Comparison of ENCODE assay signal across 30 cellular contexts in the genomic region with DNA sequence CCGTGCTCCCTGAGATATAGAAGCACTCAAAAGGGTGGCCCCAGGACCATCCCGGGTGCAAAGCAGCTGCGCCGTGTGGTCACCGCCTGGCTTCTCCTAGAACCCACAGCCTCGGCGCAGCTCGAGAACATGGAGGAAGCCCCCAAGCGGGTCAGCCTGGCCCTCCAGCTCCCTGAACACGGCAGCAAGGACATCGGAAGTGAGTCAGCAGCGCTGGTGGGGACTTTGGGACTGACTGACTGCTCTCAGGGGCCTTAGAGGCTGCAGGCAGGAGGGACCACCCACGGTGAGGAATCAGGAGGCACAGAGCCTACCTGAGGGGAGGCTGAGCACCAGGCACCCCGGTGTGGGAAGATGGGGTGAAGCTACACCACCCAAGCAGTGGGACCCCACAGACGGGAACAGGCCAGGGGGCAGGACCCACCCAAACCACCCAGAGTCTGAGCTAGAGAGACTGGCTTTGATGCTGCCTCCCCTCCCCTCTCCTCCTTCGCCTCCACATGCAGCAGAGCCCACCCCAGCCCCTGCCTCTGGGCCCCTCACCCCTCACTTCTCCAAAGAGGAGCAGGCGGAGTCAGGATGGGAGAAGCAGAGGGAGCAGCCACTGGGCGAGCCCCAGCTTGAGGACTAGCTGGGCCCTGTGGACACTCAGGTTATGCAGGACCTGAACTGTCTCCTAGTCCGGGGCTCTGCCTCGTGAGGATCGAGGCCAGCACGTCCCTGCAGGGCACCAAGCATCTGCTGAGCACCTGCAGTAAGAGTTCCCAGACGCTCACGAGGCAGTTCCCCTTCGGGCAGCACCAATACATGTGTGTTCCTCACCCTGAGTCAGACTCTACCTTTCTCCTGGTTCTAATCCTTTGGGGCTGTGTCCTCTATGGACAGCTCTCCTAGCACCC. TPM values are rescaled to one million over a fixed set of nuclear protein-coding genes. Genes with fewer than 3 reads are reported as not detected.
DNase-seq lines count a peak whose midpoint lies in the region; ATAC-seq, FAIRE-seq and TF ChIP-seq lines count a peak whose summit lies in the region.
"Had no signal": no experiment of that assay in that cellular context is flagged by ENCODE, and none has a peak within 500 bp of the region (broad histone marks: within the 10 kb centered on the region; RNA-seq: fewer than 3 reads in every experiment).

No MANE protein-coding gene starts in this region.

- TF ChIP-seq EP300 in HepG2 (IDR thresholded peaks at IDR 0.05; ENCODE audit: low read depth in 2 of 2, low read length in 2 of 2) (no peak), HepG2 (CRISPR knock-in tag; IDR thresholded peaks at IDR 0.05; ENCODE audit: borderline replicate concordance) (no peak)

- H3K36me3 Mint-ChIP-seq in central memory CD8-positive, alpha-beta T cell (ENCODE audit: insufficient read depth) = peaks cover 11% of the 10 kb centered on the region
- H3K36me3 Mint-ChIP-seq in naive thymus-derived CD4-positive, alpha-beta T cell = peaks cover 0 to 12% (median 3%) of the 10 kb centered on the region in 5 donors

- H4K91ac ChIP-seq in neuronal stem cell (ENCODE audit: low read depth, low read length, poor library complexity) = no peak overlapping the region

- no peak for TF ChIP-seq RAD21 in HepG2 (CRISPR knock-in tag; IDR thresholded peaks at IDR 0.05)

- H2AK5ac ChIP-seq in neuronal stem cell (ENCODE audit: low read depth, low read length) = peak overlapping the region; percentile 28

- H3K4ac ChIP-seq in neuronal stem cell (ENCODE audit: low read length) = no peak overlapping the region

- no peak overlapping the region for H2BK120ac ChIP-seq in neuronal stem cell (ENCODE audit: low read depth, low read length)

- no peak for TF ChIP-seq POLR2A in HepG2 (IDR thresholded peaks at IDR 0.05; ENCODE audit: insufficient read depth in 1 of 2, low read depth in 2 of 2, low read length in 2 of 2)
- TF ChIP-seq POLR2A in right lobe of liver (IDR thresholded peaks at IDR 0.05) = no peak
- TF ChIP-seq POLR2A in vagina (IDR thresholded peaks at IDR 0.05) = no peak

- DNase-seq in HepG2 (ENCODE audit: low spot score) (no peak), right lobe of liver (no peak), neuronal stem cell (ENCODE audit: low spot score) (no peak), vagina (ENCODE audit: extremely low spot score in 2 of 2) (peak; percentile 76 to 95), GM10266 (ENCODE audit: extremely low spot score) (no peak)
- no peak for DNase-seq in central memory CD8-positive, alpha-beta T cell (ENCODE audit: low spot score in 2 of 2)
- no peak for DNase-seq in naive thymus-derived CD4-positive, alpha-beta T cell
- DNase-seq: ACHN; activated gamma-delta T cell treated with Interleukin-2 at 50 U/mL for 16 hours; activated T-cell treated with anti-CD3 and anti-CD28 coated beads, Interleukin-2, amount 50 U/mL, for 4 hours; CD4-positive, alpha-beta memory T cell; central memory CD4-positive, alpha-beta T cell; dermis blood vessel endothelial cell; esophagus squamous epithelium; foreskin melanocyte; heart right ventricle; kidney glomerular epithelial cell; midbrain; naive B cell; NCI-H1417 treated with DMSO at 0.1 percent for 48 hours; NCI-H345; occipital lobe; SHP77; stimulated activated naive CD4-positive, alpha-beta T cell treated with Interleukin-2 at 50 U/mL for 16 hours had no signal

- H2BK5ac ChIP-seq in neuronal stem cell (ENCODE audit: low read length) = peak overlapping the region; percentile 90

- no peak overlapping the region for H3K4me3 Mint-ChIP-seq in central memory CD8-positive, alpha-beta T cell
- no peak overlapping the region for H3K4me3 Mint-ChIP-seq in naive thymus-derived CD4-positive, alpha-beta T cell
- H3K4me3 Mint-ChIP-seq: activated T-cell treated with anti-CD3 and anti-CD28 coated beads, Interleukin-2, amount 50 U/mL, for 4 hours; B cell; CD4-positive, alpha-beta memory T cell; naive B cell had no signal

- H3K4me2 ChIP-seq in HepG2 (ENCODE audit: low read depth, low read length) = no peak overlapping the region
- no peak overlapping the region for H3K4me2 ChIP-seq in neuronal stem cell (ENCODE audit: insufficient read depth, low read length, poor library complexity, severe bottlenecking)

- intact Hi-C loops in HepG2 (cut with micrococcal nuclease; ENCODE audit: unreplicated experiment) = no loop called here
- intact Hi-C loops in right lobe of liver (cut with DNase I) = no loop called here
- intact Hi-C loops in vagina (cut with DNase I) = no loop called here
- intact Hi-C loops in naive thymus-derived CD4-positive, alpha-beta T cell (cut with micrococcal nuclease) = loop anchor here in 1 of 2 donors (10.0 kb wide), 1 partner anchor 59 kb away; no protein-coding TSS in a partner anchor

- H3K9ac ChIP-seq in HepG2 (ENCODE audit: insufficient read depth, low read depth, low read length) (no peak overlapping the region), neuronal stem cell (ENCODE audit: low read depth, low read length, poor library complexity) (no peak overlapping the region)

- whole genome bisulfite sequencing in HepG2 (ENCODE audit: low lambda C conversion rate) = 60% methylated on average over 11 of the region's 25 CpGs
- WGBS in right lobe of liver (ENCODE audit: insufficient coverage, low coverage, low lambda C conversion rate, missing lambda C conversion rate) = 80% methylated on average over 1 of the region's 25 CpGs
- WGBS in neuronal stem cell (ENCODE audit: extremely low coverage in 2 of 2, insufficient read length in 2 of 2, insufficient replicate concordance in 1 of 2), 2 donors = no CpG with 5 or more reads among the region's 25 CpGs

- peaks cover 7% of the 10 kb centered on the region for H3K4me1 Mint-ChIP-seq in central memory CD8-positive, alpha-beta T cell
- peaks cover 0 to 17% (median 11%) of the 10 kb centered on the region in 7 donors for H3K4me1 Mint-ChIP-seq in naive thymus-derived CD4-positive, alpha-beta T cell

- ATAC-seq in HepG2 = peak; percentile 15
- ATAC-seq in right lobe of liver = no peak
- ATAC-seq in central memory CD8-positive, alpha-beta T cell (replicated peaks; ENCODE audit: extremely low read depth, poor library complexity, severe bottlenecking) = no peak
- ATAC-seq in GM21390 (IDR thresholded peaks at IDR 0.05; ENCODE audit: unreplicated experiment) = no peak
- ATAC-seq in naive thymus-derived CD4-positive, alpha-beta T cell = no peak
- ATAC-seq: activated T-cell treated with anti-CD3 and anti-CD28 coated beads, Interleukin-2, amount 50 U/mL, for 4 hours; heart right ventricle; Panc1 had no signal

- H3K36me3 ChIP-seq in HepG2 (replicated peaks in 1 of 2; ENCODE audit: control insufficient read depth in 1 of 2, insufficient read depth in 2 of 2, low read length in 2 of 2) (peaks cover 1 to 4% of the 10 kb centered on the region in 2 experiments; a peak in 1 of 5 replicates), right lobe of liver (peaks cover 0 to 57% (median 4%) of the 10 kb centered on the region in 4 donors), neuronal stem cell (replicated peaks in 1 of 2; ENCODE audit: control insufficient read depth in 2 of 2, insufficient read depth in 2 of 2, low read length in 2 of 2) (no peaks in the 10 kb centered on the region), vagina (peaks cover 0 to 53% of the 10 kb centered on the region in 2 donors)
- peaks cover 0 to 23% (median 4%) of the 10 kb centered on the region in 3 experiments for H3K36me3 ChIP-seq in naive thymus-derived CD4-positive, alpha-beta T cell (ENCODE audit: control insufficient read depth in 2 of 3, insufficient read depth in 3 of 3, low read length in 3 of 3)

- no peaks in the 10 kb centered on the region for H3K79me2 ChIP-seq in HepG2 (ENCODE audit: insufficient read depth, low read length)

- in situ Hi-C loops in HepG2 (cut with HindIII; ENCODE audit: extremely low pct_ligation_motif_present, low pct_unique_long_range_greater_than_20kb) = no loop called here

- H3K18ac ChIP-seq in neuronal stem cell (ENCODE audit: low read length) = peak overlapping the region; percentile 85

- H3K23ac ChIP-seq in neuronal stem cell (ENCODE audit: low read depth, low read length, poor library complexity) = peak overlapping the region; percentile 85

- H3K4me3 ChIP-seq in HepG2 (replicated peaks in 1 of 3; ENCODE audit: insufficient read depth in 1 of 3, low read depth in 2 of 3, low read length in 3 of 3) (no peak overlapping the region), right lobe of liver (no peak overlapping the region), neuronal stem cell (ENCODE audit: low read length in 2 of 2) (no peak overlapping the region), vagina (no peak overlapping the region)
- H3K4me3 ChIP-seq in naive thymus-derived CD4-positive, alpha-beta T cell (ENCODE audit: low read length) = no peak overlapping the region
- H3K4me3 ChIP-seq: esophagus squamous epithelium, heart right ventricle had no signal

- no peak overlapping the region for H2AFZ ChIP-seq in HepG2 (ENCODE audit: low read length)
- no peak overlapping the region for H2AFZ ChIP-seq in neuronal stem cell (ENCODE audit: low read length)

- no peak overlapping the region for H4K8ac ChIP-seq in neuronal stem cell (ENCODE audit: low read depth, low read length)

- no peaks in the 10 kb centered on the region for H3K9me3 ChIP-seq in HepG2 (ENCODE audit: low read length)
- no peaks in the 10 kb centered on the region for H3K9me3 ChIP-seq in right lobe of liver
- H3K9me3 ChIP-seq in neuronal stem cell (replicated peaks in 1 of 2; ENCODE audit: control insufficient read depth in 2 of 2, insufficient read depth in 1 of 2, low read depth in 1 of 2, low read length in 2 of 2) = no peaks in the 10 kb centered on the region
- no peaks in the 10 kb centered on the region for H3K9me3 ChIP-seq in vagina
- H3K9me3 ChIP-seq in naive thymus-derived CD4-positive, alpha-beta T cell (ENCODE audit: control insufficient read depth in 2 of 3, low read length in 3 of 3) = no peaks in the 10 kb centered on the region
- H3K9me3 ChIP-seq: esophagus squamous epithelium, heart right ventricle had no signal

- CTCF ChIA-PET in HepG2 (lab: Yijun Ruan, JAX; ENCODE audit: low intra/inter-chr PET ratio, low total read pairs) = no interaction called here
- CTCF ChIA-PET in naive thymus-derived CD4-positive, alpha-beta T cell (lab: Charles Lee) = no interaction called here

- H2BK15ac ChIP-seq in neuronal stem cell (ENCODE audit: low read length) = no peak overlapping the region

- no peaks in the 10 kb centered on the region for H3K27me3 Mint-ChIP-seq in central memory CD8-positive, alpha-beta T cell
- H3K27me3 Mint-ChIP-seq in naive thymus-derived CD4-positive, alpha-beta T cell = no peaks in the 10 kb centered on the region
- H3K27me3 Mint-ChIP-seq: B cell; CD4-positive, alpha-beta memory T cell; naive B cell had no signal

- H3K9me3 Mint-ChIP-seq in central memory CD8-positive, alpha-beta T cell = no peaks in the 10 kb centered on the region
- no peaks in the 10 kb centered on the region for H3K9me3 Mint-ChIP-seq in naive thymus-derived CD4-positive, alpha-beta T cell
- H3K9me3 Mint-ChIP-seq: activated T-cell treated with anti-CD3 and anti-CD28 coated beads, Interleukin-2, amount 50 U/mL, for 4 hours; naive B cell had no signal

- H3K27ac Mint-ChIP-seq in central memory CD8-positive, alpha-beta T cell (ENCODE audit: low read depth) = peak overlapping the region; percentile 74
- H3K27ac Mint-ChIP-seq in naive thymus-derived CD4-positive, alpha-beta T cell = peak overlapping the region in 1 of 9 donors; percentile 55

- no peak for TF ChIP-seq CTCF in HepG2 (CRISPR knock-in tag; IDR thresholded peaks at IDR 0.05)
- no peak for TF ChIP-seq CTCF in right lobe of liver (IDR thresholded peaks at IDR 0.05)
- TF ChIP-seq CTCF in vagina (IDR thresholded peaks at IDR 0.05) = no peak
- no peak for TF ChIP-seq CTCF in GM10266 (IDR thresholded peaks at IDR 0.05; ENCODE audit: control insufficient read depth, insufficient read depth, low read depth, missing control alignments)

- BruUV-seq in HepG2 (replicated peaks; lab: Mats Ljungman, UMichigan) = no TSS peak

- no peaks in the 10 kb centered on the region; the same call in 1 of the 2 replicates for H4K20me1 ChIP-seq in HepG2 (ENCODE audit: insufficient read depth, low read length)

- H3K4me1 ChIP-seq in HepG2 (ENCODE audit: insufficient read depth, low read length) = peaks cover 23% of the 10 kb centered on the region; the same call in 1 of the 2 replicates
- no peaks in the 10 kb centered on the region for H3K4me1 ChIP-seq in right lobe of liver
- H3K4me1 ChIP-seq in neuronal stem cell (ENCODE audit: control insufficient read depth in 2 of 2, insufficient read depth in 1 of 2, low read depth in 1 of 2, low read length in 2 of 2) = peaks cover 6% of the 10 kb centered on the region in 2 donors
- H3K4me1 ChIP-seq in vagina = no peaks in the 10 kb centered on the region
- no peaks in the 10 kb centered on the region for H3K4me1 ChIP-seq in naive thymus-derived CD4-positive, alpha-beta T cell (ENCODE audit: control insufficient read depth in 2 of 2, insufficient read depth in 2 of 2, low read length in 2 of 2)
- H3K4me1 ChIP-seq: esophagus squamous epithelium, heart right ventricle had no signal

- peaks cover 3% of the 10 kb centered on the region for H3K79me1 ChIP-seq in neuronal stem cell (ENCODE audit: low read depth, low read length)

- H3K27me3 ChIP-seq in HepG2 (ENCODE audit: control insufficient read depth in 1 of 2, insufficient read depth in 2 of 2, low read length in 2 of 2) (peaks cover 15 to 26% of the 10 kb centered on the region in 2 experiments), right lobe of liver (no peaks in the 10 kb centered on the region), neuronal stem cell (ENCODE audit: control insufficient read depth in 3 of 3, insufficient read depth in 3 of 3, low read depth in 1 of 3, low read length in 3 of 3) (peaks cover 0 to 15% (median 2%) of the 10 kb centered on the region in 3 experiments), vagina (no peaks in the 10 kb centered on the region)
- no peaks in the 10 kb centered on the region for H3K27me3 ChIP-seq in naive thymus-derived CD4-positive, alpha-beta T cell (ENCODE audit: control insufficient read depth in 2 of 2, insufficient read depth in 2 of 2, low read length in 2 of 2)
- H3K27me3 ChIP-seq: esophagus squamous epithelium, heart right ventricle had no signal

- POLR2A ChIA-PET in HepG2 (lab: Yijun Ruan, JAX) = interaction anchor here (1.4 kb wide), 1 partner anchor 76 kb away, joined by 4 read pairs; the partner anchor contains the start of gene PASK
- POLR2A ChIA-PET in naive thymus-derived CD4-positive, alpha-beta T cell (lab: Charles Lee) = interaction anchor here (1.3 to 1.7 kb wide), 2 partner anchors 13 to 16 kb away, joined by 3 to 5 read pairs; no protein-coding TSS in a partner anchor

- H3K27ac ChIP-seq in HepG2 (ENCODE audit: extremely low read length, insufficient read depth, low read length) (no peak overlapping the region), right lobe of liver (no peak overlapping the region), neuronal stem cell (replicated peaks; ENCODE audit: low read length) (no peak overlapping the region), vagina (no peak overlapping the region)
- no peak overlapping the region for H3K27ac ChIP-seq in naive thymus-derived CD4-positive, alpha-beta T cell (ENCODE audit: low read depth, low read length)
- H3K27ac ChIP-seq: esophagus squamous epithelium, heart right ventricle had no signal

- no peak overlapping the region for H2BK12ac ChIP-seq in neuronal stem cell (ENCODE audit: low read length)

- peak overlapping the region; percentile 38 for H3K14ac ChIP-seq in neuronal stem cell (ENCODE audit: low read length)

- FAIRE-seq in HepG2 (lab: Jason Lieb, UNC) = no peak
- FAIRE-seq: endometrium, GM18507, H54 had no signal

RNA-seq across cellular contexts. Expression of gene MTERF4, which starts 28.7 kb away (rescaled TPM):
- total RNA-seq in HepG2 (2016; rRNA removed; fragmentation: Illumina TruSeq; extraction: Trizol) (59.8 and 61.5 TPM in 2 replicates), right lobe of liver (10 to 100 TPM; 12.1 to 26.3 (median 17.0) TPM), vagina (30.2 TPM)
- total RNA-seq in HepG2 (2016; cell fraction: cytosol; rRNA removed; fragmentation: Illumina TruSeq; extraction: Trizol; ENCODE audit: low read depth) = 20.2 and 20.4 TPM in 2 replicates
- total RNA-seq in HepG2 (2016; cell fraction: insoluble cytoplasmic fraction; rRNA removed; fragmentation: Illumina TruSeq; extraction: Trizol) = 57.2 and 63.4 TPM in 2 replicates
- 27.2 and 28.3 TPM in 2 replicates for total RNA-seq in HepG2 (2016; cell fraction: membrane; rRNA removed; fragmentation: Illumina TruSeq; extraction: Trizol)
- 47.3 and 61.7 TPM in 2 replicates for total RNA-seq in HepG2 (2016; cell fraction: nucleus; rRNA removed; fragmentation: Illumina TruSeq; extraction: Trizol)
- polyA plus RNA-seq in HepG2 (2011; rRNA removed) = 37.1 and 50.5 TPM in 2 replicates
- polyA plus RNA-seq in HepG2 (2011; cell fraction: cytosol; rRNA removed) = 29.8 and 33.1 TPM in 2 replicates
- 71.5 and 77.4 TPM in 2 replicates for polyA plus RNA-seq in HepG2 (2011; cell fraction: nucleus; rRNA removed)
- 27.8 and 38.2 TPM in 2 replicates for polyA plus RNA-seq in HepG2 (2012)
- 18.2 and 22.9 TPM in 2 replicates for polyA plus RNA-seq in HepG2 (2016; cell fraction: cytosol; fragmentation: Illumina TruSeq; extraction: Trizol; ENCODE audit: low read depth)
- polyA plus RNA-seq in HepG2 (2016; cell fraction: insoluble cytoplasmic fraction; fragmentation: Illumina TruSeq; extraction: Trizol; ENCODE audit: low read depth) = 67.1 and 69.1 TPM in 2 replicates
- polyA plus RNA-seq in HepG2 (2016; cell fraction: membrane; fragmentation: Illumina TruSeq; extraction: Trizol; ENCODE audit: low read depth) = 20.0 and 22.3 TPM in 2 replicates
- polyA plus RNA-seq in HepG2 (2016; cell fraction: nucleus; fragmentation: Illumina TruSeq; extraction: Trizol; ENCODE audit: insufficient read depth, low read depth) = 82.3 and 82.6 TPM in 2 replicates
- polyA minus RNA-seq in HepG2 (2011; rRNA and poly(A)+ RNA removed; ENCODE audit: low replicate concordance) = 31.6 and 46.9 TPM in 2 replicates
- 15.7 and 20.7 TPM in 2 replicates for polyA minus RNA-seq in HepG2 (2011; cell fraction: cytosol; rRNA and poly(A)+ RNA removed)
- polyA minus RNA-seq in HepG2 (2011; cell fraction: nucleus; rRNA and poly(A)+ RNA removed) = 76.1 and 79.6 TPM in 2 replicates
- polyA plus RNA-seq in neuronal stem cell (2013, experiment 1 of 2) = 19.9 TPM
- polyA plus RNA-seq in neuronal stem cell (2013, experiment 2 of 2) = 20.1 TPM
- total RNA-seq in naive thymus-derived CD4-positive, alpha-beta T cell = 100 to 1,000 TPM in 2 of 5 experiments, 10 to 100 TPM in 3; 45.3 to 214 (median 91.8) TPM
- polyA plus RNA-seq in naive thymus-derived CD4-positive, alpha-beta T cell = 10 to 100 TPM; 73.1 to 82.3 TPM

Comparison
In these comparisons a context has a peak if more than half of its experiments do, and no peak if none do; other contexts are left out.
1. DNase-seq: peak in vagina (2 of 2); none in HepG2 (single experiment), right lobe of liver (0 of 3), central memory CD8-positive, alpha-beta T cell (0 of 2), neuronal stem cell (single experiment), GM10266 (single experiment) and naive thymus-derived CD4-positive, alpha-beta T cell (0 of 9).